Comparison of ENCODE assay signal across 17 cellular contexts in genomic region chr16:56635441-56635967, GRCh38. TPM values are rescaled to one million over a fixed set of nuclear protein-coding genes. Genes with fewer than 3 reads are reported as not detected.
DNase-seq lines count a peak whose midpoint lies in the region; ATAC-seq and TF ChIP-seq lines count a peak whose summit lies in the region.
"Had no signal": no experiment of that assay in that cellular context is flagged by ENCODE, and none has a peak within 500 bp of the region (broad histone marks: within the 10 kb centered on the region; RNA-seq: fewer than 3 reads in every experiment).

No MANE protein-coding gene starts in this region.

- ATAC-seq in HG02678 (IDR thresholded peaks at IDR 0.05; ENCODE audit: unreplicated experiment) = no peak
- ATAC-seq in GM19463 (IDR thresholded peaks at IDR 0.05; ENCODE audit: unreplicated experiment) = no peak
- ATAC-seq: activated naive CD4-positive, alpha-beta T cell treated with anti-CD3 and anti-CD28 coated beads, Interleukin-2, amount 50 U/mL, for 72 hours had no signal

- no peak overlapping the region for H3K4me2 ChIP-seq in mesendoderm (ENCODE audit: low read length)

- TF ChIP-seq CTCF in AG04449 (IDR thresholded peaks at IDR 0.05; ENCODE audit: insufficient read depth, low read length, missing control alignments) (no peak), brain (conservative IDR thresholded peaks at IDR 0.05) (no peak)

- no peak overlapping the region for H3K23ac ChIP-seq in mesendoderm (ENCODE audit: low read length)

- H2BK120ac ChIP-seq in mesendoderm (ENCODE audit: low read depth, low read length) = no peak overlapping the region

- H3K27ac ChIP-seq in mesendoderm (ENCODE audit: low read depth, low read length) = no peak overlapping the region
- H3K27ac ChIP-seq: C4-2B, SJCRH30 had no signal

- no peak overlapping the region for H2BK15ac ChIP-seq in mesendoderm (replicated peaks; ENCODE audit: low read depth)

- H3K79me2 ChIP-seq in mesendoderm (ENCODE audit: control insufficient read depth, insufficient read depth, low read length) = no peaks in the 10 kb centered on the region

- H3K4me3 ChIP-seq in AG04449 (ENCODE audit: low read depth, low read length) = peak overlapping the region; percentile 27
- H3K4me3 ChIP-seq in H7 (ENCODE audit: insufficient read depth, low read depth, low read length) = peak overlapping the region; percentile 22; the same call in 1 of the 2 replicates
- no peak overlapping the region for H3K4me3 ChIP-seq in mesendoderm (ENCODE audit: low read length)
- H3K4me3 ChIP-seq: SJCRH30 had no signal

- DNase-seq in AG04449 (ENCODE audit: low read depth, low spot score) (no peak), H7 (peak; percentile 75), mesendoderm (no peak), NCI-H2171 (lab: John Stamatoyannopoulos, UW) (no peak), NCI-H1694 (lab: John Stamatoyannopoulos, UW) (no peak)
- DNase-seq: activated B cell treated with CpG ODN at 0.5 μM for 24 hours; NCI-H2029; SJCRH30; stimulated activated CD4-positive, alpha-beta T cell treated with anti-CD3 and anti-CD28 coated beads, Interleukin-2, amount 100 ng/mL, for 24 hours; stimulated activated naive CD4-positive, alpha-beta T cell treated with Interleukin-2 at 50 U/mL for 16 hours had no signal

- H3K4me1 Mint-ChIP-seq in brain = peaks cover 21% of the 10 kb centered on the region

- H3K27me3 Mint-ChIP-seq in brain = peaks cover 100% of the 10 kb centered on the region

- H4K8ac ChIP-seq in mesendoderm (ENCODE audit: low read depth, low read length) = no peak overlapping the region

- H3K36me3 Mint-ChIP-seq in brain = no peaks in the 10 kb centered on the region

- no peak overlapping the region for H4K5ac ChIP-seq in mesendoderm (ENCODE audit: low read length)

- H3K27ac Mint-ChIP-seq in brain = no peak overlapping the region
- H3K27ac Mint-ChIP-seq: activated naive CD4-positive, alpha-beta T cell treated with anti-CD3 and anti-CD28 coated beads, Interleukin-2, amount 50 U/mL, for 72 hours had no signal

- no peak overlapping the region for H2BK5ac ChIP-seq in mesendoderm (ENCODE audit: low read length)

- peak overlapping the region in 4 of 5 experiments; percentile 59 to 81 (median 67) for H3K4me3 Mint-ChIP-seq in brain

- POLR2A ChIA-PET in AG04449 (lab: Yijun Ruan, JAX) = interaction anchor here (1.8 kb wide), 1 partner anchor 10 kb away, joined by 12 read pairs; the partner anchor contains the start of gene MT1E

- H3K36me3 ChIP-seq in H7 (replicated peaks; ENCODE audit: control insufficient read depth, insufficient read depth, low read length) (no peaks in the 10 kb centered on the region), mesendoderm (ENCODE audit: control insufficient read depth, insufficient read depth, low read length) (no peaks in the 10 kb centered on the region)
- H3K36me3 ChIP-seq: SJCRH30 had no signal

- H3K18ac ChIP-seq in mesendoderm (ENCODE audit: low read length) = no peak overlapping the region

- H3K27me3 ChIP-seq in H7 (ENCODE audit: control insufficient read depth, insufficient read depth, low read length) (peaks cover 99% of the 10 kb centered on the region), mesendoderm (ENCODE audit: insufficient read depth, low read length, poor library complexity) (peaks cover 92% of the 10 kb centered on the region)

- no peak overlapping the region for H2AK5ac ChIP-seq in mesendoderm (ENCODE audit: low read length)

- H3K56ac ChIP-seq in mesendoderm (ENCODE audit: low read length) = peak overlapping the region; percentile 7

- H3K4me1 ChIP-seq in mesendoderm (ENCODE audit: control insufficient read depth, low read depth, low read length) = no peaks in the 10 kb centered on the region
- H3K4me1 ChIP-seq: SJCRH30 had no signal

- no peak overlapping the region for H3K4ac ChIP-seq in mesendoderm (ENCODE audit: low read depth, low read length)

- no CpG with 5 or more reads among the region's 40 CpGs for WGBS in mesendoderm (ENCODE audit: extremely low coverage, insufficient coverage, low lambda C conversion rate)

- H3K9me3 Mint-ChIP-seq in brain = peaks cover 0 to 4% (median 0%) of the 10 kb centered on the region in 5 experiments
- H3K9me3 Mint-ChIP-seq: activated B cell treated with CpG ODN at 0.5 μM for 24 hours; activated naive CD4-positive, alpha-beta T cell treated with anti-CD3 and anti-CD28 coated beads, Interleukin-2, amount 50 U/mL, for 72 hours had no signal

- no peaks in the 10 kb centered on the region for H3K79me1 ChIP-seq in mesendoderm (ENCODE audit: low read length)

- CTCF ChIA-PET in AG04449 (lab: Yijun Ruan, JAX) = interaction anchor here (0.6 to 1.0 kb wide), 2 partner anchors 59 to 234 kb away, joined by 3 read pairs; no protein-coding TSS in a partner anchor

- no peak overlapping the region for H3K9ac ChIP-seq in mesendoderm (ENCODE audit: low read length)

RNA-seq across cellular contexts. Expression of gene MT1A, which starts 3.0 kb away (rescaled TPM):
- total RNA-seq in H7 (2014; rRNA removed; shearing (Covaris generic)) = 1.1 TPM in 1 of 2 replicates, not detected in the other
- 2.2 TPM for polyA plus RNA-seq in brain (ENCODE audit: insufficient read depth, low read depth, low replicate concordance)
- not detected for polyA plus RNA-seq in mesendoderm (2013, experiment 1 of 2)
- polyA plus RNA-seq in mesendoderm (2013, experiment 2 of 2) = not detected
- total RNA-seq: activated B cell treated with CpG ODN at 0.5 μM for 24 hours, SJCRH30 had no signal

RNA-seq across cellular contexts. Expression of gene MT1M, which starts 3.0 kb away (rescaled TPM):
- 0.80 and 0.81 TPM in 2 replicates for total RNA-seq in H7 (2014; rRNA removed; shearing (Covaris generic))
- 33.3 TPM for polyA plus RNA-seq in brain (ENCODE audit: insufficient read depth, low read depth, low replicate concordance)
- 0.08 TPM for polyA plus RNA-seq in mesendoderm (2013, experiment 1 of 2)
- polyA plus RNA-seq in mesendoderm (2013, experiment 2 of 2) = 0.24 TPM
- total RNA-seq: activated B cell treated with CpG ODN at 0.5 μM for 24 hours; activated naive CD4-positive, alpha-beta T cell treated with anti-CD3 and anti-CD28 coated beads, Interleukin-2, amount 50 U/mL, for 72 hours; SJCRH30 had no signal

RNA-seq across cellular contexts. Expression of gene MT1E, which starts 9.9 kb away (rescaled TPM):
- total RNA-seq in H7 (2014; rRNA removed; shearing (Covaris generic)) = 22.3 and 35.8 TPM in 2 replicates
- 112 TPM for polyA plus RNA-seq in brain (ENCODE audit: insufficient read depth, low read depth, low replicate concordance)
- 4.4 TPM for polyA plus RNA-seq in mesendoderm (2013, experiment 1 of 2)
- polyA plus RNA-seq in mesendoderm (2013, experiment 2 of 2) = 6.1 TPM
- total RNA-seq: SJCRH30 had no signal

RNA-seq across cellular contexts. Expression of gene MT1B, which starts 16.2 kb away (rescaled TPM):
- not detected in 2 replicates for total RNA-seq in H7 (2014; rRNA removed; shearing (Covaris generic))
- polyA plus RNA-seq in brain (ENCODE audit: insufficient read depth, low read depth, low replicate concordance) = not detected
- not detected for polyA plus RNA-seq in mesendoderm (2013, experiment 1 of 2)
- not detected for polyA plus RNA-seq in mesendoderm (2013, experiment 2 of 2)
- total RNA-seq: activated B cell treated with CpG ODN at 0.5 μM for 24 hours; activated naive CD4-positive, alpha-beta T cell treated with anti-CD3 and anti-CD28 coated beads, Interleukin-2, amount 50 U/mL, for 72 hours; dermis microvascular lymphatic vessel endothelial cell; omental fat pad; SJCRH30 had no signal

RNA-seq across cellular contexts. Expression of gene MT1F, which starts 22.3 kb away (rescaled TPM):
- total RNA-seq in H7 (2014; rRNA removed; shearing (Covaris generic)) = 11.8 and 13.4 TPM in 2 replicates
- 167 TPM for polyA plus RNA-seq in brain (ENCODE audit: insufficient read depth, low read depth, low replicate concordance)
- 34.9 TPM for polyA plus RNA-seq in mesendoderm (2013, experiment 1 of 2)
- 29.8 TPM for polyA plus RNA-seq in mesendoderm (2013, experiment 2 of 2)
- total RNA-seq: SJCRH30 had no signal
